ENCODE assay signal across 2 cellular contexts in genomic region chr4:111685205-111685604, GRCh38.
TF ChIP-seq lines count a peak whose summit lies in the region.

No MANE protein-coding gene starts in this region.

TF ChIP-seq in HepG2, 621 proteins besides CTCF, POLR2A, EP300 and RAD21 (continued from another document):
- no peak for TF ChIP-seq ARHGAP35 (CRISPR knock-in tag; IDR thresholded peaks at IDR 0.05; ENCODE audit: borderline replicate concordance)
- no peak for TF ChIP-seq ETV5 (CRISPR knock-in tag; IDR thresholded peaks at IDR 0.05; ENCODE audit: borderline replicate concordance)
- no peak for TF ChIP-seq ZFP37 (CRISPR knock-in tag; IDR thresholded peaks at IDR 0.05; ENCODE audit: borderline replicate concordance)
- TF ChIP-seq CENPT (CRISPR knock-in tag; IDR thresholded peaks at IDR 0.05; ENCODE audit: low read depth): no peak
- no peak for TF ChIP-seq BRF2 (CRISPR knock-in tag; IDR thresholded peaks at IDR 0.05)
- TF ChIP-seq ZNF362 (CRISPR knock-in tag; IDR thresholded peaks at IDR 0.05; ENCODE audit: borderline replicate concordance): no peak
- TF ChIP-seq MAFF (IDR thresholded peaks at IDR 0.05; ENCODE audit: low read depth, low read length): peak; percentile 89
- TF ChIP-seq TFDP1 (CRISPR knock-in tag; IDR thresholded peaks at IDR 0.05; ENCODE audit: borderline replicate concordance): no peak

TF ChIP-seq in H1, 55 proteins besides CTCF, POLR2A, EP300 and RAD21 (continued from another document):
- TF ChIP-seq MAFK (IDR thresholded peaks at IDR 0.05; ENCODE audit: low read depth, low read length) (peak; percentile 24; the same call in 1 of the 2 replicates), JUN (IDR thresholded peaks at IDR 0.05; ENCODE audit: low read depth, low read length) (no peak), EZH2 (IDR thresholded peaks at IDR 0.05; ENCODE audit: low read depth, low read length, severe bottlenecking) (no peak), KDM5A (IDR thresholded peaks at IDR 0.05; ENCODE audit: low read length) (no peak)
